Comparison of ENCODE assay signal across 27 cellular contexts in the genomic region with DNA sequence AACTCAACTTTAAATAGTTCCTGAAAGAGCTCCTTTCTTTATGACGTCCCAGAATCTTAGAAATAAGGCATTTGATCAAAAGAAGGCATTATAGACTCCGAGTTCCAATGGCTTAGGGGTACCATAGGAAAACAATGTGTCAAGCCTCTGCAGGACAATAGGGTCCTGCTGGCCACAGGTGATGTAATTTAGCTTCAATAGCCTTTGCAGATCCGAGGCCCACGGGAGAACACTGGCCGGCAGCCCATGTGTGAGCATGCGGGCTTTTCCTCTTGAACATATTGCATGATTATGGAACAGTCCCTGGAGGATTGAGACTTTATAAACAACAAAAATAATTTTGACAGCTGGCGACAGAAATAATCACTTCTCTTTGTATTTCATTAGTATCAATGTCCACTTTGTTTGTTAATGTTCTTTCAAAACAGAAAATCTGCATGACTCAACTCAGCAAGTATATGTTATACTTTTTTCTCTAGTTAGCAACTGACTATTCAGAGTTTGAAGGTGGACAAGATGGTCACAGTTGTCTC. TPM values are rescaled to one million over a fixed set of nuclear protein-coding genes. Genes with fewer than 3 reads are reported as not detected.
DNase-seq lines count a peak whose midpoint lies in the region; ATAC-seq and TF ChIP-seq lines count a peak whose summit lies in the region.
"Had no signal": no experiment of that assay in that cellular context is flagged by ENCODE, and none has a peak within 500 bp of the region (broad histone marks: within the 10 kb centered on the region; RNA-seq: fewer than 3 reads in every experiment).

No MANE protein-coding gene starts in this region.

- no peak overlapping the region for H3K4me3 Mint-ChIP-seq in glutamatergic neuron (ENCODE audit: unreplicated experiment)
- H3K4me3 Mint-ChIP-seq: activated CD4-positive, alpha-beta T cell treated with anti-CD3 and anti-CD28 coated beads, Interleukin-2, amount 10 ng/mL, durations not matched to agents 7 days and 5 days; activated T-cell treated with anti-CD3 and anti-CD28 coated beads, Interleukin-2, amount 50 U/mL, for 4 hours; brain; CD4-positive, alpha-beta T cell; stimulated activated naive B cell treated with anti-CD40 and anti-IgM and Interleukin-4, amounts not matched to agents 10 μg/mL and 1 μg/mL and 100 μg/mL, for 72 hours had no signal

- H3K4me3 ChIP-seq in body of pancreas (no peak overlapping the region), smooth muscle cell (no peak overlapping the region)
- H3K4me3 ChIP-seq: SJCRH30 had no signal

- H3K4me1 Mint-ChIP-seq in glutamatergic neuron (ENCODE audit: low read depth, unreplicated experiment), result peaks cover 17% of the 10 kb centered on the region
- H3K4me1 Mint-ChIP-seq: activated CD4-positive, alpha-beta T cell treated with anti-CD3 and anti-CD28 coated beads, Interleukin-2, amount 10 ng/mL, durations not matched to agents 7 days and 5 days had no signal

- TF ChIP-seq CTCF in body of pancreas (IDR thresholded peaks at IDR 0.05), result no peak
- TF ChIP-seq CTCF in glutamatergic neuron (IDR thresholded peaks at IDR 0.05; ENCODE audit: partially characterized antibody, unreplicated experiment), result no peak
- TF ChIP-seq CTCF in smooth muscle cell (IDR thresholded peaks at IDR 0.05; ENCODE audit: borderline replicate concordance, insufficient read depth, poor library complexity, severe bottlenecking), result no peak

- DNase-seq in D341Med (ENCODE audit: low spot score) (peak; percentile 41), NCI-H1694 (lab: John Stamatoyannopoulos, UW) (peak; percentile 67), body of pancreas (peak; percentile 31 to 67 (median 54)), glutamatergic neuron (peak; percentile 36), cortex of kidney (lab: John Stamatoyannopoulos, UW) (no peak), smooth muscle cell (lab: John Stamatoyannopoulos, UW; ENCODE audit: unreplicated experiment) (no peak)
- DNase-seq: activated CD4-positive, alpha-beta T cell treated with anti-CD3 and anti-CD28 coated beads, Interleukin-2, amount 10 ng/mL, durations not matched to agents 7 days and 5 days; activated gamma-delta T cell treated with Interleukin-2 at 50 U/mL for 16 hours; activated T-cell treated with anti-CD3 and anti-CD28 coated beads, Interleukin-2, amount 50 U/mL, for 4 hours; CD4-positive, alpha-beta T cell; effector CD4-positive, alpha-beta T cell; hippocampal formation; KG1; left colon; mesendoderm; NCI-H1436; NCI-H2107; NCI-H510A; posterior cingulate gyrus; SJCRH30; stimulated activated CD4-positive, alpha-beta T cell treated with anti-CD3 and anti-CD28 coated beads, Interleukin-15, amount 100 ng/mL, for 24 hours; stimulated activated naive B cell treated with anti-CD40 and anti-IgM and Interleukin-4, amounts not matched to agents 10 μg/mL and 1 μg/mL and 100 μg/mL, for 72 hours had no signal

- peaks cover 4% of the 10 kb centered on the region for H3K9me3 Mint-ChIP-seq in glutamatergic neuron (ENCODE audit: unreplicated experiment)
- H3K9me3 Mint-ChIP-seq: activated CD4-positive, alpha-beta T cell treated with anti-CD3 and anti-CD28 coated beads, Interleukin-2, amount 10 ng/mL, durations not matched to agents 7 days and 5 days; activated T-cell treated with anti-CD3 and anti-CD28 coated beads, Interleukin-2, amount 50 U/mL, for 4 hours; brain; CD4-positive, alpha-beta T cell; stimulated activated naive B cell treated with anti-CD40 and anti-IgM and Interleukin-4, amounts not matched to agents 10 μg/mL and 1 μg/mL and 100 μg/mL, for 72 hours had no signal

- WGBS in body of pancreas, 2 donors, result 29 to 36% methylated on average over 7 of the region's 7 CpGs
- 88% methylated on average over 7 of the region's 7 CpGs for WGBS in smooth muscle cell (ENCODE audit: low lambda C conversion rate)

- no peaks in the 10 kb centered on the region for H4K20me1 ChIP-seq in smooth muscle cell (ENCODE audit: low read depth)

- no peaks in the 10 kb centered on the region for H3F3A ChIP-seq in smooth muscle cell (ENCODE audit: low read depth)

- no peak overlapping the region for H3K4me2 ChIP-seq in smooth muscle cell

- ATAC-seq in body of pancreas, result peak; percentile 48
- ATAC-seq in GM21526 (IDR thresholded peaks at IDR 0.05; ENCODE audit: low FRiP score, unreplicated experiment), result no peak
- ATAC-seq: activated T-cell treated with anti-CD3 and anti-CD28 coated beads, Interleukin-2, amount 50 U/mL, for 4 hours; HCT116; left colon; sciatic nerve had no signal

- peaks cover 4% of the 10 kb centered on the region for H3K27me3 Mint-ChIP-seq in glutamatergic neuron (ENCODE audit: unreplicated experiment)
- H3K27me3 Mint-ChIP-seq: CD4-positive, alpha-beta T cell had no signal

- H3K27me3 ChIP-seq in body of pancreas (no peaks in the 10 kb centered on the region), smooth muscle cell (ENCODE audit: low read depth) (no peaks in the 10 kb centered on the region)
- H3K27me3 ChIP-seq: SJCRH30 had no signal

- no peak for TF ChIP-seq POLR2A in body of pancreas (IDR thresholded peaks at IDR 0.05)

- H3K79me2 ChIP-seq in smooth muscle cell (ENCODE audit: low read depth), result no peaks in the 10 kb centered on the region

- intact Hi-C loops in body of pancreas (cut with DNase I), result no loop called here

- H2AFZ ChIP-seq in smooth muscle cell (ENCODE audit: low read depth), result no peak overlapping the region

- H3K36me3 ChIP-seq in body of pancreas (replicated peaks in 1 of 2; ENCODE audit: insufficient read depth in 1 of 2, low read depth in 2 of 2), result no peaks in the 10 kb centered on the region
- no peaks in the 10 kb centered on the region for H3K36me3 ChIP-seq in smooth muscle cell (ENCODE audit: low read depth)
- H3K36me3 ChIP-seq: SJCRH30 had no signal

- H3K9ac ChIP-seq in smooth muscle cell (ENCODE audit: low read depth), result no peak overlapping the region

- H3K9me3 ChIP-seq in body of pancreas (no peaks in the 10 kb centered on the region), smooth muscle cell (replicated peaks; ENCODE audit: low read depth) (no peaks in the 10 kb centered on the region)
- H3K9me3 ChIP-seq: SJCRH30 had no signal

- H3K36me3 Mint-ChIP-seq in glutamatergic neuron (ENCODE audit: unreplicated experiment), result no peaks in the 10 kb centered on the region
- H3K36me3 Mint-ChIP-seq: brain; stimulated activated naive B cell treated with anti-CD40 and anti-IgM and Interleukin-4, amounts not matched to agents 10 μg/mL and 1 μg/mL and 100 μg/mL, for 72 hours had no signal

- H3K27ac ChIP-seq in body of pancreas, result peak overlapping the region; percentile 62 to 90 (median 72)
- no peak overlapping the region for H3K27ac ChIP-seq in smooth muscle cell (ENCODE audit: low read depth)
- H3K27ac ChIP-seq: SJCRH30 had no signal

- peak overlapping the region; percentile 29 for H3K27ac Mint-ChIP-seq in glutamatergic neuron (ENCODE audit: unreplicated experiment)
- H3K27ac Mint-ChIP-seq: activated CD4-positive, alpha-beta T cell treated with anti-CD3 and anti-CD28 coated beads, Interleukin-2, amount 10 ng/mL, durations not matched to agents 7 days and 5 days; brain; CD4-positive, alpha-beta T cell; stimulated activated naive B cell treated with anti-CD40 and anti-IgM and Interleukin-4, amounts not matched to agents 10 μg/mL and 1 μg/mL and 100 μg/mL, for 72 hours had no signal

- peaks cover 33% of the 10 kb centered on the region for H3K4me1 ChIP-seq in body of pancreas
- peaks cover 9% of the 10 kb centered on the region for H3K4me1 ChIP-seq in smooth muscle cell (ENCODE audit: low read depth)
- H3K4me1 ChIP-seq: SJCRH30 had no signal

RNA-seq across cellular contexts. Expression of a gene that starts 49.0 kb away (rescaled TPM):
- total RNA-seq in body of pancreas (100 to 1,000 TPM in 1 of 2 donors, 10 to 100 TPM in 1; 98.3 to 202 TPM), glutamatergic neuron (ENCODE audit: unreplicated experiment) (2.0 TPM), smooth muscle cell (0.22 and 0.36 TPM in 2 replicates)
- 0.14 and 0.18 TPM in 2 replicates for polyA plus RNA-seq in smooth muscle cell
- total RNA-seq: activated CD4-positive, alpha-beta T cell treated with anti-CD3 and anti-CD28 coated beads, Interleukin-2, amount 10 ng/mL, durations not matched to agents 7 days and 5 days; CD4-positive, alpha-beta T cell; chondrocyte had no signal

Comparison
In these comparisons a context has a peak if more than half of its experiments do, and no peak if none do; other contexts are left out.
1. DNase-seq: peak in D341Med (single experiment), NCI-H1694 (single experiment), body of pancreas (4 of 4) and glutamatergic neuron (single experiment); none in cortex of kidney (single experiment) and smooth muscle cell (single experiment).
2. RNA of a gene that starts 49.0 kb away (total RNA-seq): 98.3 to 202 TPM in body of pancreas; 2.0 TPM in glutamatergic neuron (single experiment) and 0.22 to 0.36 TPM in smooth muscle cell; every median in the first group is over 10 times any median in the second.